15 cellular contexts compared by ENCODE assay signal in genomic region chr19:8485561-8486371, GRCh38. TPM values are rescaled to one million over a fixed set of nuclear protein-coding genes. Genes with fewer than 3 reads are reported as not detected.
DNase-seq lines count a peak whose midpoint lies in the region; ATAC-seq and TF ChIP-seq lines count a peak whose summit lies in the region.
"Had no signal": no experiment of that assay in that cellular context is flagged by ENCODE, and none has a peak within 500 bp of the region (broad histone marks: within the 10 kb centered on the region; RNA-seq: fewer than 3 reads in every experiment).

No MANE protein-coding gene starts in this region.

- in situ Hi-C loops in Panc1 (cut with HindIII; ENCODE audit: low pct_unique_long_range_greater_than_20kb, low sequenced_read_pairs) = no loop called here

- 94 to 98% (median 96%) methylated on average over 32 to 62 of the region's 62 CpGs for WGBS in spleen, 5 donors
- 96 to 100% (median 97%) methylated on average over 9 to 62 of the region's 62 CpGs for WGBS in adrenal gland, 4 donors

- POLR2A ChIA-PET in Panc1 (lab: Charles Lee) = no interaction called here

- H3K4me3 ChIP-seq in Panc1 (ENCODE audit: low read depth in 2 of 2, low read length in 2 of 2) (no peak overlapping the region), spleen (no peak overlapping the region), adrenal gland (no peak overlapping the region)
- H3K4me3 ChIP-seq: lung, thoracic aorta had no signal

- no peak for ATAC-seq in Panc1

- H3K27me3 ChIP-seq in Panc1 (ENCODE audit: control insufficient read depth, insufficient read depth, low read length) = no peaks in the 10 kb centered on the region
- no peaks in the 10 kb centered on the region for H3K27me3 ChIP-seq in spleen (replicated peaks in 1 of 7)
- no peaks in the 10 kb centered on the region for H3K27me3 ChIP-seq in adrenal gland

- CTCF ChIA-PET in Panc1 (lab: Charles Lee) = interaction anchor here (0.6 kb wide), 1 partner anchor 126 kb away, joined by 8 read pairs; no protein-coding TSS in a partner anchor

- no peak overlapping the region for H3K27ac ChIP-seq in Panc1 (ENCODE audit: low read length)
- peak overlapping the region in 7 of 8 donors; percentile 77 to 95 (median 87) for H3K27ac ChIP-seq in spleen
- no peak overlapping the region for H3K27ac ChIP-seq in adrenal gland
- H3K27ac ChIP-seq: thoracic aorta had no signal

- intact Hi-C loops in Panc1 (cut with micrococcal nuclease; ENCODE audit: unreplicated experiment) (no loop called here), spleen (cut with DNase I; ENCODE audit: low total_unique reads) (no loop called here), adrenal gland (cut with DNase I) (no loop called here)

- H3K4me3 Mint-ChIP-seq in activated T-cell treated with anti-CD3 and anti-CD28 coated beads, Interleukin-2, amount 50 U/mL, for 24 hours = no peak overlapping the region
- no peak overlapping the region for H3K4me3 Mint-ChIP-seq in chondrocyte (ENCODE audit: unreplicated experiment)

- BruUV-seq in Panc1 (replicated peaks; lab: Mats Ljungman, UMichigan) = TSS peak; percentile 94

- H3K4me1 Mint-ChIP-seq in activated T-cell treated with anti-CD3 and anti-CD28 coated beads, Interleukin-2, amount 50 U/mL, for 24 hours (ENCODE audit: low read depth) = peaks cover 60% of the 10 kb centered on the region
- peaks cover 8% of the 10 kb centered on the region for H3K4me1 Mint-ChIP-seq in chondrocyte (ENCODE audit: low read depth)

- H3K27me3 Mint-ChIP-seq in activated T-cell treated with anti-CD3 and anti-CD28 coated beads, Interleukin-2, amount 50 U/mL, for 24 hours = no peaks in the 10 kb centered on the region
- no peaks in the 10 kb centered on the region for H3K27me3 Mint-ChIP-seq in chondrocyte (ENCODE audit: low read depth)

- H3K36me3 Mint-ChIP-seq in activated T-cell treated with anti-CD3 and anti-CD28 coated beads, Interleukin-2, amount 50 U/mL, for 24 hours (ENCODE audit: low read depth) = peaks cover 97% of the 10 kb centered on the region
- peaks cover 35% of the 10 kb centered on the region for H3K36me3 Mint-ChIP-seq in chondrocyte (ENCODE audit: low read depth)

- TF ChIP-seq CTCF in Panc1 (IDR thresholded peaks at IDR 0.05) = no peak
- no peak for TF ChIP-seq CTCF in chondrocyte (IDR thresholded peaks at IDR 0.05)
- no peak for TF ChIP-seq CTCF in spleen (IDR thresholded peaks at IDR 0.05 in 8 of 11, conservative IDR thresholded peaks at IDR 0.05 in 3 of 11)
- no peak for TF ChIP-seq CTCF in adrenal gland (IDR thresholded peaks at IDR 0.05)

- H3K4me1 ChIP-seq in Panc1 (ENCODE audit: control insufficient read depth, insufficient read depth, low read length) (no peaks in the 10 kb centered on the region), spleen (peaks cover 5 to 93% (median 45%) of the 10 kb centered on the region in 6 donors), adrenal gland (replicated peaks in 1 of 2) (peaks cover 0 to 7% of the 10 kb centered on the region in 2 donors)

- H3K9me3 ChIP-seq in Panc1 (ENCODE audit: control insufficient read depth, insufficient read depth, low read depth, low read length) (no peaks in the 10 kb centered on the region), spleen (no peaks in the 10 kb centered on the region), adrenal gland (replicated peaks in 1 of 3) (no peaks in the 10 kb centered on the region)
- H3K9me3 ChIP-seq: thoracic aorta had no signal

- H3K27ac Mint-ChIP-seq in activated T-cell treated with anti-CD3 and anti-CD28 coated beads, Interleukin-2, amount 50 U/mL, for 24 hours = peak overlapping the region; percentile 95
- no peak overlapping the region for H3K27ac Mint-ChIP-seq in chondrocyte (ENCODE audit: unreplicated experiment)

- TF ChIP-seq POLR2A in spleen (IDR thresholded peaks at IDR 0.05) (no peak), adrenal gland (IDR thresholded peaks at IDR 0.05) (no peak)

- peaks cover 8% of the 10 kb centered on the region for H3K36me3 ChIP-seq in Panc1 (ENCODE audit: control insufficient read depth, insufficient read depth, low read length)
- H3K36me3 ChIP-seq in spleen = peaks cover 7 to 100% (median 86%) of the 10 kb centered on the region in 6 donors
- H3K36me3 ChIP-seq in adrenal gland (replicated peaks in 1 of 2) = peaks cover 0 to 81% of the 10 kb centered on the region in 2 donors

- no peak for DNase-seq in activated T-cell treated with anti-CD3 and anti-CD28 coated beads, Interleukin-2, amount 50 U/mL, for 24 hours
- no peak for DNase-seq in activated T-cell treated with anti-CD3 and anti-CD28 coated beads, Interleukin-2, amount 50 U/mL, for 48 hours
- no peak for DNase-seq in Panc1 (ENCODE audit: low read depth, low spot score)
- peak; percentile 83 for DNase-seq in chondrocyte (ENCODE audit: low spot score)
- peak; percentile 76 for DNase-seq in spleen
- no peak for DNase-seq in Kasumi-1 (lab: John Stamatoyannopoulos, UW)
- no peak for DNase-seq in adrenal gland
- no peak for DNase-seq in T-helper 9 cell
- DNase-seq: activated CD4-positive, alpha-beta T cell treated with anti-CD3 and anti-CD28 coated beads, Interleukin-2, amount 50 U/mL, for 1 hour; DMS153; small intestine had no signal

- H3K9me3 Mint-ChIP-seq in activated T-cell treated with anti-CD3 and anti-CD28 coated beads, Interleukin-2, amount 50 U/mL, for 24 hours = no peaks in the 10 kb centered on the region
- no peaks in the 10 kb centered on the region for H3K9me3 Mint-ChIP-seq in chondrocyte (ENCODE audit: low read depth)

RNA-seq across cellular contexts. Expression of gene PRAM1, which starts 16.7 kb away (rescaled TPM):
- total RNA-seq in Panc1 (2021; ENCODE audit: unreplicated experiment) (0.15 TPM), chondrocyte (0.20 to 0.46 TPM in 2 of 3 replicates, not detected in the other), spleen (10 to 100 TPM in 6 of 7 donors, 1 to 10 TPM in 1; 7.1 to 36.5 (median 15.1) TPM), adrenal gland (1 to 10 TPM in 6 of 8 donors, under 1 TPM in 2; 0.24 to 3.1 (median 2.0) TPM)
- polyA plus RNA-seq in Panc1 (2012; ENCODE audit: insufficient read length) = not detected
- polyA plus RNA-seq in spleen (10 to 100 TPM in 2 of 3 donors, 1 to 10 TPM in 1; 2.4 to 23.0 (median 22.0) TPM), adrenal gland (10 to 100 TPM in 1 of 3 donors, 1 to 10 TPM in 1, under 1 TPM in 1; 0.20 to 21.4 (median 4.4) TPM)
- total RNA-seq: HT-29, osteoblast had no signal

RNA-seq across cellular contexts. Expression of gene ZNF414, which starts 28.2 kb away (rescaled TPM):
- total RNA-seq in Panc1 (2021; ENCODE audit: unreplicated experiment) (37.1 TPM), chondrocyte (22.0 to 26.8 TPM (median 25.3 TPM) in 3 replicates), spleen (10 to 100 TPM; 12.0 to 31.0 (median 26.6) TPM), adrenal gland (10 to 100 TPM; 17.5 to 64.6 (median 25.5) TPM)
- 54.1 TPM for polyA plus RNA-seq in Panc1 (2012; ENCODE audit: insufficient read length)
- polyA plus RNA-seq in spleen (10 to 100 TPM; 12.7 to 31.7 (median 15.8) TPM), adrenal gland (100 to 1,000 TPM in 1 of 3 donors, 10 to 100 TPM in 1, 1 to 10 TPM in 1; 5.2 to 103 (median 49.6) TPM)

RNA-seq across cellular contexts. Expression of gene HNRNPM, which starts 41.0 kb away (rescaled TPM):
- total RNA-seq in Panc1 (2021; ENCODE audit: unreplicated experiment) (225 TPM), chondrocyte (111 to 185 TPM (median 116 TPM) in 3 replicates), spleen (100 to 1,000 TPM; 105 to 229 (median 147) TPM), adrenal gland (100 to 1,000 TPM in 4 of 8 donors, 10 to 100 TPM in 4; 51.7 to 164 (median 95.5) TPM)
- polyA plus RNA-seq in Panc1 (2012; ENCODE audit: insufficient read length) = 330 TPM
- polyA plus RNA-seq in spleen (100 to 1,000 TPM in 1 of 3 donors, 10 to 100 TPM in 2; 77.1 to 153 (median 79.9) TPM), adrenal gland (100 to 1,000 TPM in 1 of 3 donors, 10 to 100 TPM in 2; 65.0 to 262 (median 76.7) TPM)

Comparison
In these comparisons a context has a peak if more than half of its experiments do, and no peak if none do; other contexts are left out.
1. DNase-seq: peak in chondrocyte (single experiment) and spleen (single experiment); none in activated T-cell treated with anti-CD3 and anti-CD28 coated beads, Interleukin-2, amount 50 U/mL, for 24 hours (single experiment), activated T-cell treated with anti-CD3 and anti-CD28 coated beads, Interleukin-2, amount 50 U/mL, for 48 hours (0 of 2), Panc1 (single experiment), Kasumi-1 (0 of 2), adrenal gland (0 of 7) and T-helper 9 cell (single experiment).
2. H3K27ac ChIP-seq: peak in spleen (7 of 8); none in Panc1 (single experiment) and adrenal gland (0 of 5).